In genomic region chr1:219323426-219323825, GRCh38 we compare ENCODE assay signal across 26 cellular contexts.
A peak's percentile ranks its signal among the peaks of the same experiment; 100 is the strongest.
DNase-seq lines count a peak whose midpoint lies in the region; ATAC-seq and TF ChIP-seq lines count a peak whose summit lies in the region.
"Had no signal": no experiment of that assay in that cellular context is flagged by ENCODE, and none has a peak within 500 bp of the region (broad histone marks: within the 10 kb centered on the region; RNA-seq: fewer than 3 reads in every experiment).

No MANE protein-coding gene starts in this region.

- H3K36me3 ChIP-seq in PC-3 (ENCODE audit: low read depth, low read length) = no peaks in the 10 kb centered on the region
- H3K36me3 ChIP-seq: BLaER1 treated with 17β-estradiol and CSF1 and Interleukin-3, amounts not matched to agents 10 nM and 100 nM; lower lobe of right lung; pancreas had no signal

- H3K27ac Mint-ChIP-seq in osteocyte (ENCODE audit: unreplicated experiment) = peak overlapping the region; percentile 74
- H3K27ac Mint-ChIP-seq: activated naive CD8-positive, alpha-beta T cell; natural killer cell treated with Interleukin-12 subunit alpha and Interleukin-12 subunit beta and Interleukin-15 and Interleukin-18, amount 100 ng/mL, for 72 hours; T-helper 2 cell treated with Interferon-gamma antibody and Interleukin-4, amounts not matched to agents 5 μg/mL and 100 μg/mL, for 36 hours; type B pancreatic cell had no signal

- H3K36me3 Mint-ChIP-seq in osteocyte (ENCODE audit: unreplicated experiment) = peaks cover 5% of the 10 kb centered on the region
- H3K36me3 Mint-ChIP-seq: natural killer cell treated with Interleukin-12 subunit alpha and Interleukin-12 subunit beta and Interleukin-15 and Interleukin-18, amount 100 ng/mL, for 72 hours had no signal

- peak overlapping the region; percentile 37 for H2AFZ ChIP-seq in PC-3 (ENCODE audit: low read length)

- H3K9ac ChIP-seq in PC-3 (ENCODE audit: low read length) = peak overlapping the region; percentile 7; the same call in 1 of the 2 replicates
- H3K9ac ChIP-seq: BLaER1 treated with 17β-estradiol and CSF1 and Interleukin-3, amounts not matched to agents 10 nM and 100 nM had no signal

- H3K27ac ChIP-seq in PC-3 (ENCODE audit: low read length) = peak overlapping the region; percentile 90
- H3K27ac ChIP-seq: BLaER1 treated with 17β-estradiol and CSF1 and Interleukin-3, amounts not matched to agents 10 nM and 100 nM; lower lobe of right lung; pancreas had no signal

- no peaks in the 10 kb centered on the region for H3K27me3 Mint-ChIP-seq in osteocyte (ENCODE audit: unreplicated experiment)
- H3K27me3 Mint-ChIP-seq: activated naive CD8-positive, alpha-beta T cell; natural killer cell treated with Interleukin-12 subunit alpha and Interleukin-12 subunit beta and Interleukin-15 and Interleukin-18, amount 100 ng/mL, for 72 hours; type B pancreatic cell had no signal

- peak; percentile 15 for ATAC-seq in PC-3
- ATAC-seq: lower lobe of right lung; mucosa of descending colon; natural killer cell treated with Interleukin-12 subunit alpha and Interleukin-12 subunit beta and Interleukin-15 and Interleukin-18, amount 100 ng/mL, for 72 hours; pancreas had no signal

- peak overlapping the region; percentile 76 for H3K4me2 ChIP-seq in PC-3 (ENCODE audit: low read length)

- no peaks in the 10 kb centered on the region for H3K27me3 ChIP-seq in PC-3 (ENCODE audit: low read length)
- H3K27me3 ChIP-seq: BLaER1 treated with 17β-estradiol and CSF1 and Interleukin-3, amounts not matched to agents 10 nM and 100 nM; pancreas had no signal

- no peak overlapping the region for H3K4me3 Mint-ChIP-seq in osteocyte (ENCODE audit: unreplicated experiment)
- H3K4me3 Mint-ChIP-seq: activated naive CD8-positive, alpha-beta T cell; central memory CD8-positive, alpha-beta T cell; natural killer cell treated with Interleukin-12 subunit alpha and Interleukin-12 subunit beta and Interleukin-15 and Interleukin-18, amount 100 ng/mL, for 72 hours; T-helper 2 cell treated with Interferon-gamma antibody and Interleukin-4, amounts not matched to agents 5 μg/mL and 100 μg/mL, for 36 hours; type B pancreatic cell had no signal

- peaks cover 37% of the 10 kb centered on the region for H3K4me1 Mint-ChIP-seq in osteocyte (ENCODE audit: unreplicated experiment)
- H3K4me1 Mint-ChIP-seq: central memory CD8-positive, alpha-beta T cell had no signal

- H3K4me3 ChIP-seq in PC-3 (ENCODE audit: low read length) = peak overlapping the region; percentile 44; the same call in 1 of the 2 replicates
- no peak overlapping the region for H3K4me3 ChIP-seq in choroid plexus epithelial cell (ENCODE audit: low read depth, low read length)
- H3K4me3 ChIP-seq: BLaER1 treated with 17β-estradiol and CSF1 and Interleukin-3, amounts not matched to agents 10 nM and 100 nM; lower lobe of right lung; mucosa of descending colon; pancreas had no signal

- H3K9me3 Mint-ChIP-seq in osteocyte (ENCODE audit: unreplicated experiment) = peaks cover 5% of the 10 kb centered on the region

- H3F3A ChIP-seq in PC-3 (ENCODE audit: low read length, unreplicated experiment) = peaks cover 9% of the 10 kb centered on the region

- no peaks in the 10 kb centered on the region for H3K9me3 ChIP-seq in PC-3 (ENCODE audit: low read length)
- H3K9me3 ChIP-seq: lower lobe of right lung, mucosa of descending colon, pancreas had no signal

- intact Hi-C loops in PC-3 (cut with micrococcal nuclease) = loop anchor here (10.0 kb wide), 1 partner anchor 619 kb away; no protein-coding TSS in a partner anchor

- H4K20me1 ChIP-seq in PC-3 (ENCODE audit: low read length) = no peaks in the 10 kb centered on the region
- H4K20me1 ChIP-seq: BLaER1 treated with 17β-estradiol and CSF1 and Interleukin-3, amounts not matched to agents 10 nM and 100 nM had no signal

- peak; percentile 50 for DNase-seq in HCEC 1CT
- peak; percentile 96 for DNase-seq in PC-3
- DNase-seq in choroid plexus epithelial cell (ENCODE audit: low read depth) = peak; percentile 63
- DNase-seq in osteocyte (ENCODE audit: extremely low spot score, unreplicated experiment) = no peak
- no peak for DNase-seq in hippocampal formation (lab: John Stamatoyannopoulos, UW)
- no peak for DNase-seq in stimulated activated naive CD4-positive, alpha-beta T cell treated with Interleukin-2 at 50 U/mL for 16 hours (lab: John Stamatoyannopoulos, UW)
- DNase-seq in amniotic stem cell (lab: John Stamatoyannopoulos, UW) = no peak
- DNase-seq: activated CD4-positive, alpha-beta T cell treated with anti-CD3 and anti-CD28 coated beads for 4 hours; activated effector memory CD4-positive, alpha-beta T cell treated with Interleukin-2 at 50 U/mL for 16 hours; aorta; DMS79 treated with DMSO at 0.1 percent for 48 hours; KG1; lower lobe of right lung; mucosa of descending colon; NCI-H1417 treated with DMSO at 0.1 percent for 48 hours; NCI-H345; NCI-H774; pancreas; retina; stimulated activated CD4-positive, alpha-beta T cell treated with anti-CD3 and anti-CD28 coated beads, Interleukin-4, amount 100 ng/mL, for 1 hour had no signal

- no peaks in the 10 kb centered on the region for H3K79me2 ChIP-seq in PC-3 (ENCODE audit: low read length)

- H3K4me1 ChIP-seq in PC-3 (ENCODE audit: insufficient read depth, low read length) = peaks cover 34% of the 10 kb centered on the region
- H3K4me1 ChIP-seq: lower lobe of right lung, pancreas had no signal

- CTCF ChIA-PET in PC-3 (lab: Charles Lee) = interaction anchor here (0.7 to 1.4 kb wide), 3 partner anchors 62 to 244 kb away, joined by 4 to 6 read pairs (median 4); no protein-coding TSS in a partner anchor

- no peak for TF ChIP-seq CTCF in PC-3 (conservative IDR thresholded peaks at IDR 0.05; ENCODE audit: low read depth, low read length)
- TF ChIP-seq CTCF in choroid plexus epithelial cell (conservative IDR thresholded peaks at IDR 0.05; ENCODE audit: low read depth, low read length) = no peak
- TF ChIP-seq CTCF in osteocyte (IDR thresholded peaks at IDR 0.05) = no peak

- H3K9me2 ChIP-seq in PC-3 (replicated peaks; ENCODE audit: low read length) = no peaks in the 10 kb centered on the region

- BruUV-seq in PC-3 (replicated peaks; lab: Mats Ljungman, UMichigan) = no TSS peak

- POLR2A ChIA-PET in PC-3 (lab: Charles Lee; ENCODE audit: unreplicated experiment) = interaction anchor here (0.6 kb wide), 1 partner anchor 62 kb away, joined by 3 read pairs; no protein-coding TSS in a partner anchor

Comparison
In these comparisons a context has a peak if more than half of its experiments do, and no peak if none do; other contexts are left out.
1. DNase-seq: peak in HCEC 1CT (single experiment), PC-3 (single experiment) and choroid plexus epithelial cell (single experiment); none in osteocyte (single experiment), hippocampal formation (0 of 2), stimulated activated naive CD4-positive, alpha-beta T cell treated with Interleukin-2 at 50 U/mL for 16 hours (single experiment) and amniotic stem cell (single experiment).